ENCODE assay signal across 30 cellular contexts in genomic region chr11:130789241-130789640, GRCh38.
"Had no signal": no experiment of that assay in that cellular context is flagged by ENCODE, and none has a peak within 500 bp of the region (broad histone marks: within the 10 kb centered on the region; RNA-seq: fewer than 3 reads in every experiment).

No MANE protein-coding gene starts in this region.

- H3K36me3 Mint-ChIP-seq: stimulated activated effector memory CD8-positive, alpha-beta T cell treated with anti-CD3 and anti-CD28 coated beads, Interleukin-12 subunit alpha, Interleukin-12 subunit beta, amount 100 ng/mL, for 72 hours had no signal

- H3K36me3 ChIP-seq: neutrophil, ovary, right lobe of liver, sigmoid colon, stomach, thoracic aorta, thyroid gland, tibial nerve, upper lobe of left lung, vagina had no signal

- H3K9ac ChIP-seq: parathyroid adenoma had no signal

- H3K27ac ChIP-seq: neutrophil, ovary, parathyroid adenoma, psoas muscle, right lobe of liver, sigmoid colon, stomach, thoracic aorta, tibial nerve, upper lobe of left lung, vagina had no signal

- ATAC-seq: naive thymus-derived CD8-positive, alpha-beta T cell; natural killer cell treated with Interleukin-12 subunit alpha and Interleukin-12 subunit beta and Interleukin-15 and Interleukin-18, amount 100 ng/mL, for 72 hours; psoas muscle; right cardiac atrium; right lobe of liver; stimulated activated effector memory CD8-positive, alpha-beta T cell treated with anti-CD3 and anti-CD28 coated beads, Interleukin-12 subunit alpha, Interleukin-12 subunit beta, amount 100 ng/mL, for 72 hours; stimulated activated naive B cell treated with anti-CD40 and anti-IgM and Interleukin-4, amounts not matched to agents 10 μg/mL and 1 μg/mL and 100 μg/mL, for 72 hours had no signal

- H3K4me1 Mint-ChIP-seq: naive B cell; naive thymus-derived CD8-positive, alpha-beta T cell; stimulated activated effector memory CD8-positive, alpha-beta T cell treated with anti-CD3 and anti-CD28 coated beads, Interleukin-12 subunit alpha, Interleukin-12 subunit beta, amount 100 ng/mL, for 72 hours; stimulated activated naive B cell treated with anti-CD40 and anti-IgM and Interleukin-4, amounts not matched to agents 10 μg/mL and 1 μg/mL and 100 μg/mL, for 72 hours had no signal

- H3K27me3 ChIP-seq: neutrophil, ovary, right lobe of liver, sigmoid colon, stomach, thyroid gland, tibial nerve, upper lobe of left lung, vagina had no signal

- H3K9me3 ChIP-seq: neutrophil, psoas muscle, right lobe of liver, sigmoid colon, thoracic aorta, thyroid gland, upper lobe of left lung, vagina had no signal

- H3K79me2 ChIP-seq: parathyroid adenoma had no signal

- H3K4me1 ChIP-seq: parathyroid adenoma, right lobe of liver, tibial nerve, vagina had no signal

- H3K4me3 ChIP-seq: ovary, psoas muscle, right lobe of liver, sigmoid colon, stomach, thoracic aorta, thyroid gland, tibial nerve, upper lobe of left lung, vagina had no signal

- H3K27ac Mint-ChIP-seq: naive thymus-derived CD8-positive, alpha-beta T cell; natural killer cell treated with Interleukin-12 subunit alpha and Interleukin-12 subunit beta and Interleukin-15 and Interleukin-18, amount 100 ng/mL, for 72 hours; nephron progenitor cell; progenitor cell of endocrine pancreas; stimulated activated effector memory CD8-positive, alpha-beta T cell treated with anti-CD3 and anti-CD28 coated beads, Interleukin-12 subunit alpha, Interleukin-12 subunit beta, amount 100 ng/mL, for 72 hours; stimulated activated naive B cell treated with anti-CD40 and anti-IgM and Interleukin-4, amounts not matched to agents 10 μg/mL and 1 μg/mL and 100 μg/mL, for 72 hours; stimulated activated naive CD8-positive, alpha-beta T cell treated with anti-CD3 and anti-CD28 coated beads, Interleukin-15, Interleukin-2, amounts not matched to agents 100 ng/mL and 50 ng/mL, for 24 hours had no signal

- H3K4me3 Mint-ChIP-seq: naive B cell; naive thymus-derived CD8-positive, alpha-beta T cell; natural killer cell treated with Interleukin-12 subunit alpha and Interleukin-12 subunit beta and Interleukin-15 and Interleukin-18, amount 100 ng/mL, for 72 hours; nephron progenitor cell; neural crest cell; stimulated activated effector memory CD8-positive, alpha-beta T cell treated with anti-CD3 and anti-CD28 coated beads, Interleukin-12 subunit alpha, Interleukin-12 subunit beta, amount 100 ng/mL, for 72 hours; stimulated activated naive B cell treated with anti-CD40 and anti-IgM and Interleukin-4, amounts not matched to agents 10 μg/mL and 1 μg/mL and 100 μg/mL, for 72 hours; stimulated activated naive CD8-positive, alpha-beta T cell treated with anti-CD3 and anti-CD28 coated beads, Interleukin-15, Interleukin-2, amounts not matched to agents 100 ng/mL and 50 ng/mL, for 24 hours had no signal

- FAIRE-seq: small intestine, urothelium cell line had no signal

- DNase-seq: naive B cell; naive thymus-derived CD8-positive, alpha-beta T cell; nephron progenitor cell; nucleus accumbens; ovary; posterior cingulate gyrus; psoas muscle; right cardiac atrium; right lobe of liver; sigmoid colon; small intestine; stimulated activated CD4-positive, alpha-beta T cell treated with anti-CD3 and anti-CD28 coated beads, Interleukin-15, amount 100 ng/mL, for 24 hours; stimulated activated CD4-positive, alpha-beta T cell treated with anti-CD3 and anti-CD28 coated beads, Interleukin-4, amount 100 ng/mL, for 24 hours; stimulated activated naive B cell treated with anti-CD40 and anti-IgM and Interleukin-4, amounts not matched to agents 10 μg/mL and 1 μg/mL and 100 μg/mL, for 72 hours; stimulated activated naive CD4-positive, alpha-beta T cell treated with Interleukin-2 at 50 U/mL for 16 hours; stomach; thyroid gland; trophoblast cell; upper lobe of left lung had no signal

- H2AFZ ChIP-seq: parathyroid adenoma had no signal
